In the genomic region with DNA sequence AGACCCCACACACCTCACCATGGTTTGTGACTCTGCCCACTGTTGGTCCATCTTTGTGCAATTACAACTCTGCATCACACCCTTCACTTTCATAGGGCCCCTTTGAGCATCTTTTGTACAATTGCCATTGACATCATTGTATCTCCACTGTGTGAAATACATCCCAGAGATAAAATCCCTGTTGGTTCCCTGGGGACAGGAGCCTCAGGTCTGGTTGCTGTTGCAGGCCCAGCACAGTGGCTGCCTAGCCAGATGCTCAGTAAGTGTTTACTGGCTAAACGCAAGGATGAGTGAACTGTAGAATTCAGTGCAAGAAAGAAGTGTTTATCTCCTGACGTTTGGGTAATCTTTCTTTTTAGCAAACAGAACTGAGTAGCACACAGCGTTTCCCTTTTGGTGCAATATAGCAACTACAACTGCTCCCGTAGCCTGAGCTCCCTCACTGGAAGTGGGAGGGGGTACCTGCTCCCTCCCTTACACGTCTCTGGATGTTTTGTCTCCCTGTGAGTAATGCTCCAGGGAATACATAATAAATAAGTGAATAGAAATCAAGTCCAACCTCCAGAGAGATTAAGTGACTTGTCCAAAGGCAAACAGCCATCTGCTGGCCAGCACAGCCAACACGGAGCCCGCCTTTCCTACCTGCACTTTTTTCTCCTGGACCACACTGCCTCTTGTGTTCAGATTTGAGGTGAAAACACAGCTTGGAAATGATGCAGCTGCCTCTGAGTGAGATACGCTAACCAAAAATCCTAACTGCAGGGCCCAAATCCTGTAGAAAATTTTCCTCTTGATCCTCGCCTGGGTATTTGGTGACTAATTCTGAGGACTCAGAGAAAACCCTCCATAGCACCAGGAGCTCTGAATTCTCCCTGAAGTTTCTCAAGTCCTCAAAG, we compare ENCODE assay signal across 11 cellular contexts. TPM values are rescaled to one million over a fixed set of nuclear protein-coding genes. Genes with fewer than 3 reads are reported as not detected.
DNase-seq lines count a peak whose midpoint lies in the region; ATAC-seq, FAIRE-seq and TF ChIP-seq lines count a peak whose summit lies in the region.
"Had no signal": no experiment of that assay in that cellular context is flagged by ENCODE, and none has a peak within 500 bp of the region (broad histone marks: within the 10 kb centered on the region; RNA-seq: fewer than 3 reads in every experiment).

No MANE protein-coding gene starts in this region.

- H3K9me3 Mint-ChIP-seq in brain = no peaks in the 10 kb centered on the region
- H3K9me3 Mint-ChIP-seq in activated CD8-positive, alpha-beta T cell treated with anti-CD3 and anti-CD28 coated beads, Interleukin-2, amount 10 ng/mL, durations not matched to agents 7 days and 5 days (ENCODE audit: insufficient read depth) = no peaks in the 10 kb centered on the region
- H3K9me3 Mint-ChIP-seq: stimulated activated memory B cell treated with anti-CD40 and anti-IgM and Interleukin-4, amounts not matched to agents 10 μg/mL and 1 μg/mL and 100 μg/mL, for 72 hours had no signal

- FAIRE-seq in kidney (lab: Jason Lieb, UNC) = no peak

- H3K9me3 ChIP-seq in breast epithelium = no peaks in the 10 kb centered on the region
- no peaks in the 10 kb centered on the region for H3K9me3 ChIP-seq in mammary epithelial cell (replicated peaks; ENCODE audit: insufficient read depth, low read length)
- no peaks in the 10 kb centered on the region for H3K9me3 ChIP-seq in kidney (ENCODE audit: control insufficient read depth in 1 of 2, low read length in 2 of 2)
- H3K9me3 ChIP-seq: BLaER1 treated with 17β-estradiol and CSF1 and Interleukin-3, amounts not matched to agents 10 nM and 100 nM had no signal

- H3K36me3 ChIP-seq in breast epithelium = no peaks in the 10 kb centered on the region
- no peaks in the 10 kb centered on the region for H3K36me3 ChIP-seq in mammary epithelial cell (ENCODE audit: insufficient read depth, low read length)
- H3K36me3 ChIP-seq in kidney (ENCODE audit: control insufficient read depth in 1 of 2, insufficient read depth in 2 of 2, low read length in 2 of 2) = no peaks in the 10 kb centered on the region
- H3K36me3 ChIP-seq: BLaER1 treated with 17β-estradiol and CSF1 and Interleukin-3, amounts not matched to agents 10 nM and 100 nM had no signal

- H4K20me1 ChIP-seq in mammary epithelial cell (ENCODE audit: insufficient read depth, low read length) = no peaks in the 10 kb centered on the region
- H4K20me1 ChIP-seq: BLaER1 treated with 17β-estradiol and CSF1 and Interleukin-3, amounts not matched to agents 10 nM and 100 nM had no signal

- no peak for TF ChIP-seq POLR2A in breast epithelium (IDR thresholded peaks at IDR 0.05)

- H3K4me1 Mint-ChIP-seq in brain = peaks cover 28% of the 10 kb centered on the region
- H3K4me1 Mint-ChIP-seq in activated CD8-positive, alpha-beta T cell treated with anti-CD3 and anti-CD28 coated beads, Interleukin-2, amount 10 ng/mL, durations not matched to agents 7 days and 5 days (ENCODE audit: low read depth) = no peaks in the 10 kb centered on the region
- H3K4me1 Mint-ChIP-seq: stimulated activated memory B cell treated with anti-CD40 and anti-IgM and Interleukin-4, amounts not matched to agents 10 μg/mL and 1 μg/mL and 100 μg/mL, for 72 hours had no signal

- H3K27ac ChIP-seq in breast epithelium = peak overlapping the region; percentile 51 to 90
- H3K27ac ChIP-seq in mammary epithelial cell (ENCODE audit: insufficient read depth, low read depth, low read length) = no peak overlapping the region
- H3K27ac ChIP-seq in kidney (ENCODE audit: low read depth in 2 of 2, low read length in 2 of 2) = peak overlapping the region; percentile 3 to 23
- H3K27ac ChIP-seq: BLaER1 treated with 17β-estradiol and CSF1 and Interleukin-3, amounts not matched to agents 10 nM and 100 nM had no signal

- H3K4me2 ChIP-seq in mammary epithelial cell (ENCODE audit: insufficient read depth, low read depth, low read length) = no peak overlapping the region
- H3K4me2 ChIP-seq: BLaER1 treated with 17β-estradiol and CSF1 and Interleukin-3, amounts not matched to agents 10 nM and 100 nM had no signal

- H3K9ac ChIP-seq in mammary epithelial cell (ENCODE audit: insufficient read depth, low read length) (no peak overlapping the region), kidney (ENCODE audit: low read length in 2 of 2) (no peak overlapping the region)
- H3K9ac ChIP-seq: BLaER1 treated with 17β-estradiol and CSF1 and Interleukin-3, amounts not matched to agents 10 nM and 100 nM had no signal

- H2AFZ ChIP-seq in mammary epithelial cell (ENCODE audit: low read depth, low read length) = no peak overlapping the region

- WGBS in mammary epithelial cell (ENCODE audit: low coverage, missing lambda C conversion rate) = 83% methylated on average over 9 of the region's 9 CpGs

- intact Hi-C loops in breast epithelium (cut with DNase I; ENCODE audit: low total_unique reads) (no loop called here), mammary epithelial cell (cut with micrococcal nuclease) (no loop called here), kidney (cut with DNase I) (no loop called here)

- H3K4me3 Mint-ChIP-seq in brain = peak overlapping the region in 1 of 5 experiments; percentile 3
- H3K4me3 Mint-ChIP-seq in activated CD8-positive, alpha-beta T cell treated with anti-CD3 and anti-CD28 coated beads, Interleukin-2, amount 10 ng/mL, durations not matched to agents 7 days and 5 days = no peak overlapping the region
- H3K4me3 Mint-ChIP-seq: stimulated activated memory B cell treated with anti-CD40 and anti-IgM and Interleukin-4, amounts not matched to agents 10 μg/mL and 1 μg/mL and 100 μg/mL, for 72 hours had no signal

- TF ChIP-seq CTCF in breast epithelium (IDR thresholded peaks at IDR 0.05) = no peak
- no peak for TF ChIP-seq CTCF in mammary epithelial cell (conservative IDR thresholded peaks at IDR 0.05 in 1 of 2, IDR thresholded peaks at IDR 0.05 in 1 of 2; ENCODE audit: extremely low read depth in 1 of 2, insufficient read depth in 1 of 2, low read depth in 1 of 2, low read length in 2 of 2)
- TF ChIP-seq CTCF in brain (conservative IDR thresholded peaks at IDR 0.05) = peak; percentile 32 to 39
- no peak for TF ChIP-seq CTCF in kidney (IDR thresholded peaks at IDR 0.05; ENCODE audit: borderline replicate concordance, extremely low read depth, insufficient read depth)

- in situ Hi-C loops in mammary epithelial cell (cut with MboI; ENCODE audit: low sequenced_read_pairs in 2 of 2) = no loop called here

- no peak overlapping the region for H3K4me3 ChIP-seq in breast epithelium
- no peak overlapping the region for H3K4me3 ChIP-seq in mammary epithelial cell (replicated peaks in 1 of 3; ENCODE audit: insufficient read depth in 1 of 3, low read depth in 2 of 3, low read length in 3 of 3)
- no peak overlapping the region for H3K4me3 ChIP-seq in kidney (ENCODE audit: low read length in 2 of 2)
- H3K4me3 ChIP-seq: BLaER1 treated with 17β-estradiol and CSF1 and Interleukin-3, amounts not matched to agents 10 nM and 100 nM had no signal

- DNase-seq in breast epithelium (ENCODE audit: low spot score in 2 of 2) (no peak), mammary epithelial cell (no peak), kidney (no peak), NCI-H128 (lab: John Stamatoyannopoulos, UW; ENCODE audit: unreplicated experiment) (no peak)
- no peak for DNase-seq in stimulated activated CD8-positive, alpha-beta memory T cell treated with anti-CD3 and anti-CD28 coated beads, Interleukin-4, amount 100 ng/mL, for 48 hours
- no peak for DNase-seq in activated CD8-positive, alpha-beta T cell treated with anti-CD3 and anti-CD28 coated beads, Interleukin-2, amount 10 ng/mL, durations not matched to agents 7 days and 5 days
- DNase-seq: activated CD4-positive, alpha-beta T cell treated with anti-CD3 and anti-CD28 coated beads, Interleukin-2, amount 50 U/mL, for 4 hours had no signal

- ATAC-seq in activated CD8-positive, alpha-beta T cell treated with anti-CD3 and anti-CD28 coated beads, Interleukin-2, amount 10 ng/mL, durations not matched to agents 7 days and 5 days = no peak
- ATAC-seq in HG02759 (IDR thresholded peaks at IDR 0.05; ENCODE audit: unreplicated experiment) = no peak
- ATAC-seq: stimulated activated memory B cell treated with anti-CD40 and anti-IgM and Interleukin-4, amounts not matched to agents 10 μg/mL and 1 μg/mL and 100 μg/mL, for 72 hours had no signal

- dilution Hi-C loops in mammary epithelial cell (cut with HindIII; ENCODE audit: low sequenced_read_pairs) = no loop called here

- POLR2A ChIA-PET in activated CD8-positive, alpha-beta T cell treated with anti-CD3 and anti-CD28 coated beads, Interleukin-2, amount 10 ng/mL, durations not matched to agents 7 days and 5 days (lab: Charles Lee) = no interaction called here

- no peaks in the 10 kb centered on the region for H3K27me3 ChIP-seq in breast epithelium
- H3K27me3 ChIP-seq in mammary epithelial cell (ENCODE audit: insufficient read depth, low read length) = no peaks in the 10 kb centered on the region
- H3K27me3 ChIP-seq: BLaER1 treated with 17β-estradiol and CSF1 and Interleukin-3, amounts not matched to agents 10 nM and 100 nM had no signal

- no peaks in the 10 kb centered on the region for H3K36me3 Mint-ChIP-seq in brain
- no peaks in the 10 kb centered on the region for H3K36me3 Mint-ChIP-seq in activated CD8-positive, alpha-beta T cell treated with anti-CD3 and anti-CD28 coated beads, Interleukin-2, amount 10 ng/mL, durations not matched to agents 7 days and 5 days (ENCODE audit: low read depth)
- H3K36me3 Mint-ChIP-seq: stimulated activated memory B cell treated with anti-CD40 and anti-IgM and Interleukin-4, amounts not matched to agents 10 μg/mL and 1 μg/mL and 100 μg/mL, for 72 hours had no signal

- peak overlapping the region; percentile 18 to 83 (median 71) for H3K27ac Mint-ChIP-seq in brain
- H3K27ac Mint-ChIP-seq in activated CD8-positive, alpha-beta T cell treated with anti-CD3 and anti-CD28 coated beads, Interleukin-2, amount 10 ng/mL, durations not matched to agents 7 days and 5 days = no peak overlapping the region
- H3K27ac Mint-ChIP-seq: stimulated activated memory B cell treated with anti-CD40 and anti-IgM and Interleukin-4, amounts not matched to agents 10 μg/mL and 1 μg/mL and 100 μg/mL, for 72 hours had no signal

- no peaks in the 10 kb centered on the region for H3K79me2 ChIP-seq in mammary epithelial cell (ENCODE audit: insufficient read depth, low read length)

- no peaks in the 10 kb centered on the region for H3K27me3 Mint-ChIP-seq in brain
- peaks cover 13% of the 10 kb centered on the region for H3K27me3 Mint-ChIP-seq in activated CD8-positive, alpha-beta T cell treated with anti-CD3 and anti-CD28 coated beads, Interleukin-2, amount 10 ng/mL, durations not matched to agents 7 days and 5 days (ENCODE audit: low read depth)

- CTCF ChIA-PET in mammary epithelial cell (lab: Charles Lee; ENCODE audit: low non-redundant PET) = no interaction called here
- CTCF ChIA-PET in activated CD8-positive, alpha-beta T cell treated with anti-CD3 and anti-CD28 coated beads, Interleukin-2, amount 10 ng/mL, durations not matched to agents 7 days and 5 days (lab: Charles Lee) = interaction anchor here (0.7 kb wide), 1 partner anchor 173 kb away, joined by 3 read pairs; no protein-coding TSS in a partner anchor

- BruUV-seq in mammary epithelial cell (replicated peaks; lab: Mats Ljungman, UMichigan) = no TSS peak

- H3K4me1 ChIP-seq in breast epithelium (peaks cover 4 to 11% of the 10 kb centered on the region in 2 donors), mammary epithelial cell (ENCODE audit: insufficient read depth, low read length) (no peaks in the 10 kb centered on the region), kidney (ENCODE audit: control insufficient read depth in 1 of 2, insufficient read depth in 1 of 2, low read depth in 1 of 2, low read length in 2 of 2) (peaks cover 5 to 14% of the 10 kb centered on the region in 2 donors)
- H3K4me1 ChIP-seq: BLaER1 treated with 17β-estradiol and CSF1 and Interleukin-3, amounts not matched to agents 10 nM and 100 nM had no signal

RNA-seq across cellular contexts. Expression of a gene that starts 27.4 kb away (rescaled TPM):
- total RNA-seq in breast epithelium (10 to 100 TPM in 1 of 3 donors, 1 to 10 TPM in 2; 6.3 to 20.6 (median 8.8) TPM), mammary epithelial cell (under 1 TPM; 0.09 to 0.67 TPM), kidney (13.1 TPM)
- polyA plus RNA-seq in mammary epithelial cell (0.07 TPM), brain (ENCODE audit: insufficient read depth, low read depth, low replicate concordance) (16.2 TPM), kidney (ENCODE audit: insufficient read depth, low read depth, low replicate concordance) (15.2 TPM)
- not detected for polyA minus RNA-seq in mammary epithelial cell
- not detected for total RNA-seq in activated CD8-positive, alpha-beta T cell treated with anti-CD3 and anti-CD28 coated beads, Interleukin-2, amount 10 ng/mL, durations not matched to agents 7 days and 5 days

Comparison
In these comparisons a context has a peak if more than half of its experiments do, and no peak if none do; other contexts are left out.
1. CTCF ChIP-seq: peak in brain (2 of 2); none in breast epithelium (0 of 3), mammary epithelial cell (0 of 2) and kidney (single experiment).